9 cellular contexts compared by ENCODE assay signal in the genomic region with DNA sequence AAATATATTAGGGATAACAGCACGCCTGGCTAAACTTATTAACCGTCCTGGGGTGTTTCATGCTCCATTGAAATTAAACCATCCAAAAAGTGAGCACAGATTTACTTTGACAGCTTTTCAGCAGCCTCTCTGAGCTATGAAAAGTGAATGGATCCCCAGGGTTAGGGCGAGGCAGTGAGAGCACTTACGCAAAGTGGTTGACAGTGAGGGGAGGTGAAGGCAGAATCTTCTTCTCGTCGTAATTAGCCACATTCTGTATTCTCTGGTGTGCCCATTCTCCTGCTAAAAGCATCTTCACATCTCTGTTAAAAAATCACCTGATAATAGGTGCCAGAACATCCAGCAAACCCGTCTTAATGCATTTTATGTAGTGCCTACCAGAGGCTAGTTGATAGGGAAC. TPM values are rescaled to one million over a fixed set of nuclear protein-coding genes. Genes with fewer than 3 reads are reported as not detected.
DNase-seq lines count a peak whose midpoint lies in the region; ATAC-seq and TF ChIP-seq lines count a peak whose summit lies in the region.
"Had no signal": no experiment of that assay in that cellular context is flagged by ENCODE, and none has a peak within 500 bp of the region (broad histone marks: within the 10 kb centered on the region; RNA-seq: fewer than 3 reads in every experiment).

No MANE protein-coding gene starts in this region.

- TF ChIP-seq POLR2A in thyroid gland (IDR thresholded peaks at IDR 0.05): no peak

- ATAC-seq in GM19397 (IDR thresholded peaks at IDR 0.05; ENCODE audit: unreplicated experiment): no peak

- H3K27ac ChIP-seq in ectodermal cell (ENCODE audit: insufficient read depth, low read depth, low read length, poor library complexity, severe bottlenecking) (no peak overlapping the region), thyroid gland (no peak overlapping the region)
- H3K27ac ChIP-seq: RWPE1 had no signal

- peaks cover 9% of the 10 kb centered on the region for H3K4me1 ChIP-seq in ectodermal cell (ENCODE audit: control insufficient read depth, insufficient read depth, low read length)
- peaks cover 0 to 7% of the 10 kb centered on the region in 2 donors for H3K4me1 ChIP-seq in thyroid gland

- in situ Hi-C loops in G401 (cut with HindIII; ENCODE audit: low sequenced_read_pairs): no loop called here

- H3K27me3 ChIP-seq in ectodermal cell (ENCODE audit: control insufficient read depth, insufficient read depth, low read length, poor library complexity, severe bottlenecking) (no peaks in the 10 kb centered on the region), thyroid gland (no peaks in the 10 kb centered on the region)

- H3K27ac Mint-ChIP-seq in osteocyte (ENCODE audit: unreplicated experiment): no peak overlapping the region

- peaks cover 11% of the 10 kb centered on the region for H3K27me3 Mint-ChIP-seq in osteocyte (ENCODE audit: unreplicated experiment)

- no peaks in the 10 kb centered on the region for H3K9me3 Mint-ChIP-seq in osteocyte (ENCODE audit: unreplicated experiment)

- peak overlapping the region; percentile 82 for H3K4me3 ChIP-seq in ectodermal cell (ENCODE audit: insufficient read depth, low read depth, low read length)
- no peak overlapping the region for H3K4me3 ChIP-seq in thyroid gland (replicated peaks in 1 of 3)

- peaks cover 24% of the 10 kb centered on the region for H3K4me1 Mint-ChIP-seq in osteocyte (ENCODE audit: unreplicated experiment)

- H3K36me3 Mint-ChIP-seq in osteocyte (ENCODE audit: unreplicated experiment): peaks cover 9% of the 10 kb centered on the region

- H3K9me3 ChIP-seq in ectodermal cell (ENCODE audit: control insufficient read depth, low read length) (no peaks in the 10 kb centered on the region), thyroid gland (no peaks in the 10 kb centered on the region)

- no peak for TF ChIP-seq CTCF in osteocyte (IDR thresholded peaks at IDR 0.05)
- TF ChIP-seq CTCF in thyroid gland (IDR thresholded peaks at IDR 0.05): no peak

- H3K36me3 ChIP-seq in ectodermal cell (ENCODE audit: control insufficient read depth, insufficient read depth, low read length) (peaks cover 13% of the 10 kb centered on the region), thyroid gland (no peaks in the 10 kb centered on the region)

- H3K4me3 Mint-ChIP-seq in osteocyte (ENCODE audit: unreplicated experiment): peak overlapping the region; percentile 99

- 63 to 69% methylated on average over 7 of the region's 7 CpGs for WGBS in ectodermal cell, 2 experiments
- WGBS in thyroid gland, 2 donors: 78 to 79% methylated on average over 7 of the region's 7 CpGs

- DNase-seq in G401 (ENCODE audit: low spot score) (peak; percentile 38), NCI-H187 (lab: John Stamatoyannopoulos, UW) (peak; percentile 69 to 81), osteocyte (ENCODE audit: extremely low spot score, unreplicated experiment) (no peak), thyroid gland (no peak), GDM1 (lab: John Stamatoyannopoulos, UW) (no peak)
- no peak for DNase-seq in stimulated activated CD4-positive, alpha-beta T cell treated with anti-CD3 and anti-CD28 coated beads, Interleukin-4, amount 100 ng/mL, for 24 hours

- intact Hi-C loops in thyroid gland (cut with DNase I): no loop called here

RNA-seq across cellular contexts. Expression of gene TMTC2, which starts 1.9 kb away (rescaled TPM):
- total RNA-seq in G401 (2014; rRNA removed; shearing (Covaris generic)): 0.58 and 0.74 TPM in 2 replicates
- 16.5 TPM for polyA plus RNA-seq in ectodermal cell (2013, experiment 1 of 4)
- 18.2 TPM for polyA plus RNA-seq in ectodermal cell (2013, experiment 2 of 4)
- 15.8 TPM for polyA plus RNA-seq in ectodermal cell (2013, experiment 3 of 4)
- 21.6 TPM for polyA plus RNA-seq in ectodermal cell (2013, experiment 4 of 4)
- total RNA-seq in osteocyte: 19.8 and 20.2 TPM in 2 replicates
- 10 to 100 TPM; 18.8 to 30.7 (median 21.0) TPM for total RNA-seq in thyroid gland

Comparison
In these comparisons a context has a peak if more than half of its experiments do, and no peak if none do; other contexts are left out.
1. DNase-seq: peak in G401 (single experiment) and NCI-H187 (2 of 2); none in osteocyte (single experiment), thyroid gland (0 of 2), GDM1 (single experiment) and stimulated activated CD4-positive, alpha-beta T cell treated with anti-CD3 and anti-CD28 coated beads, Interleukin-4, amount 100 ng/mL, for 24 hours (single experiment).
2. RNA of gene TMTC2, which starts 1.9 kb away (total RNA-seq): 18.8 to 30.7 TPM in thyroid gland and 19.8 to 20.2 TPM in osteocyte; 0.58 to 0.74 TPM in G401; every median in the first group is over 10 times any median in the second.